ENCODE assay signal across 27 cellular contexts in the genomic region with DNA sequence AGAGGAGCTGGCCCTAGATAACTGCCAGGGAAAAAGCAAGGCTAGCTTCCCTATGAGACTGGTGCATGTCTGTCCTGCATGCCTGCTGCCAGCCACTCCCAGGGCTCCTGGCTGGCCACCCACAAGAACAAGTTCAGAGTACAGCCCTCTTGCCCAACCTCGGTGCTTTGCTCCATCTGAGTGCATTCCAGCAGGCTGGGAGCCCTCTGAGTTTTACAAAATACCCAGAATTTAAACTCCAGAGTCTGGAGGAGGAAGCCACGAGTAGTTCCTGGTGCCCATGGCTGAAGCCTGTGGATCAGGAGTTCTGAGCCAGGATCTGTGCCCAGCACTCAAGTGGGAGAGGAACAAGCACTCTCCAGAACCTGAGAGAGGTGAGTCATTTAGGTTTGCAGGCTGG.
"Had no signal": no experiment of that assay in that cellular context is flagged by ENCODE, and none has a peak within 500 bp of the region (broad histone marks: within the 10 kb centered on the region; RNA-seq: fewer than 3 reads in every experiment).

No MANE protein-coding gene starts in this region.

- ATAC-seq: natural killer cell; psoas muscle; right cardiac atrium; sciatic nerve; stimulated activated memory B cell treated with anti-CD40 and anti-IgM and Interleukin-4, amounts not matched to agents 10 μg/mL and 1 μg/mL and 100 μg/mL, for 72 hours; stimulated activated naive CD8-positive, alpha-beta T cell treated with anti-CD3 and anti-CD28 coated beads, Interleukin-15, amount 100 ng/mL, for 72 hours; stimulated activated naive CD8-positive, alpha-beta T cell treated with anti-CD3 and anti-CD28 coated beads, Interleukin-15, Interleukin-2, amounts not matched to agents 100 U/mL and 50 U/mL, for 24 hours had no signal

- DNase-seq: naive B cell; natural killer cell; occipital lobe; ovary; posterior cingulate gyrus; psoas muscle; right cardiac atrium; spleen; stimulated activated CD4-positive, alpha-beta T cell treated with anti-CD3 and anti-CD28 coated beads, Interleukin-12 subunit alpha, Interleukin-12 subunit beta, amount 100 ng/mL, for 4 hours; stimulated activated CD4-positive, alpha-beta T cell treated with anti-CD3 and anti-CD28 coated beads, Interleukin-1b, Interleukin-23, amount 100 ng/mL, for 48 hours; stimulated activated CD4-positive, alpha-beta T cell treated with anti-CD3 and anti-CD28 coated beads, Interleukin-4, amount 100 ng/mL, for 1 hour; stimulated activated CD4-positive, alpha-beta T cell treated with anti-CD3 and anti-CD28 coated beads, Interleukin-4, amount 100 ng/mL, for 4 hours; stimulated activated CD8-positive, alpha-beta memory T cell treated with anti-CD3 and anti-CD28 coated beads, Interleukin-4, amount 100 ng/mL, for 48 hours; stimulated activated naive CD4-positive, alpha-beta T cell; stimulated activated naive CD8-positive, alpha-beta T cell treated with anti-CD3 and anti-CD28 coated beads, Interleukin-15, amount 100 ng/mL, for 72 hours; stimulated activated naive CD8-positive, alpha-beta T cell treated with anti-CD3 and anti-CD28 coated beads, Interleukin-15, Interleukin-2, amounts not matched to agents 100 U/mL and 50 U/mL, for 24 hours; substantia nigra; testis; tibial artery; transverse colon had no signal

- H3K36me3 ChIP-seq: neural progenitor cell, ovary, spleen, suprapubic skin, transverse colon had no signal

- H3K9me3 ChIP-seq: suprapubic skin, testis, transverse colon had no signal

- H3K4me3 ChIP-seq: neural progenitor cell, ovary, psoas muscle, skin epidermis, smooth muscle cell, spleen, suprapubic skin, testis, tibial artery, transverse colon had no signal

- H3K4me1 ChIP-seq: neural progenitor cell, parathyroid adenoma, psoas muscle, spleen, suprapubic skin, testis, tibial artery, transverse colon had no signal

- H3K27ac ChIP-seq: neural progenitor cell, ovary, parathyroid adenoma, psoas muscle, skin epidermis, spleen, suprapubic skin, testis, tibial artery, transverse colon had no signal

- H3K27me3 ChIP-seq: neural progenitor cell, ovary, spleen, suprapubic skin, testis, tibial artery, transverse colon had no signal
